Comparison of ENCODE assay signal across 8 cellular contexts in genomic region chr4:124712417-124713212, GRCh38. TPM values are rescaled to one million over a fixed set of nuclear protein-coding genes. Genes with fewer than 3 reads are reported as not detected.
DNase-seq lines count a peak whose midpoint lies in the region; ATAC-seq lines count a peak whose summit lies in the region.

A gene with protein sequence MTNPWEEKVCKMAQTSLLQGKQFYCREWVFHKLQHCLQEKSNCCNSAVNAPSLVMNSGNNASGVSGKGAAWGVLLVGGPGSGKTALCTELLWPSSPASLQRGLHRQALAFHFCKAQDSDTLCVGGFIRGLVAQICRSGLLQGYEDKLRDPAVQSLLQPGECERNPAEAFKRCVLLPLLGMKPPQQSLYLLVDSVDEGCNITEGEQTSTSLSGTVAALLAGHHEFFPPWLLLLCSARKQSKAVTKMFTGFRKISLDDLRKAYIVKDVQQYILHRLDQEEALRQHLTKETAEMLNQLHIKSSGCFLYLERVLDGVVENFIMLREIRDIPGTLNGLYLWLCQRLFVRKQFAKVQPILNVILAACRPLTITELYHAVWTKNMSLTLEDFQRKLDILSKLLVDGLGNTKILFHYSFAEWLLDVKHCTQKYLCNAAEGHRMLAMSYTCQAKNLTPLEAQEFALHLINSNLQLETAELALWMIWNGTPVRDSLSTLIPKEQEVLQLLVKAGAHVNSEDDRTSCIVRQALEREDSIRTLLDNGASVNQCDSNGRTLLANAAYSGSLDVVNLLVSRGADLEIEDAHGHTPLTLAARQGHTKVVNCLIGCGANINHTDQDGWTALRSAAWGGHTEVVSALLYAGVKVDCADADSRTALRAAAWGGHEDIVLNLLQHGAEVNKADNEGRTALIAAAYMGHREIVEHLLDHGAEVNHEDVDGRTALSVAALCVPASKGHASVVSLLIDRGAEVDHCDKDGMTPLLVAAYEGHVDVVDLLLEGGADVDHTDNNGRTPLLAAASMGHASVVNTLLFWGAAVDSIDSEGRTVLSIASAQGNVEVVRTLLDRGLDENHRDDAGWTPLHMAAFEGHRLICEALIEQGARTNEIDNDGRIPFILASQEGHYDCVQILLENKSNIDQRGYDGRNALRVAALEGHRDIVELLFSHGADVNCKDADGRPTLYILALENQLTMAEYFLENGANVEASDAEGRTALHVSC (N-terminal part only) (minus strand): TSS chr4:124712732. CDS start chr4:124710511, 2,221 bp downstream.

- peaks cover 0 to 3% (median 0%) of the 10 kb centered on the region in 7 donors for H3K9me3 Mint-ChIP-seq in CD4-positive, CD25-positive, alpha-beta regulatory T cell
- no peaks in the 10 kb centered on the region for H3K9me3 Mint-ChIP-seq in activated CD8-positive, alpha-beta T cell treated with anti-CD3 and anti-CD28 coated beads, Interleukin-2, amount 10 ng/mL, durations not matched to agents 7 days and 5 days (ENCODE audit: insufficient read depth)
- H3K9me3 Mint-ChIP-seq in effector memory CD8-positive, alpha-beta T cell: peaks cover 0 to 3% of the 10 kb centered on the region in 2 donors

- H3K4me3 ChIP-seq in CD4-positive, CD25-positive, alpha-beta regulatory T cell (ENCODE audit: low read depth, low read length): peak within 1 kb of the TSS; percentile 4

- H3K4me1 Mint-ChIP-seq in CD4-positive, CD25-positive, alpha-beta regulatory T cell: peaks cover 0 to 15% (median 5%) of the 10 kb centered on the region in 4 donors
- H3K4me1 Mint-ChIP-seq in activated CD8-positive, alpha-beta T cell treated with anti-CD3 and anti-CD28 coated beads, Interleukin-2, amount 10 ng/mL, durations not matched to agents 7 days and 5 days (ENCODE audit: low read depth): peaks cover 8% of the 10 kb centered on the region
- H3K4me1 Mint-ChIP-seq in effector memory CD8-positive, alpha-beta T cell (ENCODE audit: low read depth in 2 of 2): peaks cover 4 to 6% of the 10 kb centered on the region in 2 donors

- H3K4me3 Mint-ChIP-seq in CD4-positive, CD25-positive, alpha-beta regulatory T cell: peak within 1 kb of the TSS; percentile 71 to 94 (median 87)
- H3K4me3 Mint-ChIP-seq in activated CD8-positive, alpha-beta T cell treated with anti-CD3 and anti-CD28 coated beads, Interleukin-2, amount 10 ng/mL, durations not matched to agents 7 days and 5 days: peak within 1 kb of the TSS; percentile 79
- H3K4me3 Mint-ChIP-seq in effector memory CD8-positive, alpha-beta T cell: peak within 1 kb of the TSS in 1 of 2 donors; percentile 75

- H3K9me3 ChIP-seq in CD4-positive, CD25-positive, alpha-beta regulatory T cell (ENCODE audit: control insufficient read depth in 2 of 2, low read length in 2 of 2): peaks cover 0 to 3% of the 10 kb centered on the region in 2 experiments

- no peak within 1 kb of the TSS for H3K27ac ChIP-seq in CD4-positive, CD25-positive, alpha-beta regulatory T cell (ENCODE audit: insufficient read depth, low read length, poor library complexity, severe bottlenecking)

- peak within 1 kb of the TSS in 2 of 3 donors; percentile 60 to 92 for H3K27ac Mint-ChIP-seq in CD4-positive, CD25-positive, alpha-beta regulatory T cell
- peak within 1 kb of the TSS; percentile 34 for H3K27ac Mint-ChIP-seq in activated CD8-positive, alpha-beta T cell treated with anti-CD3 and anti-CD28 coated beads, Interleukin-2, amount 10 ng/mL, durations not matched to agents 7 days and 5 days
- peak within 1 kb of the TSS in 1 of 2 donors; percentile 75 for H3K27ac Mint-ChIP-seq in effector memory CD8-positive, alpha-beta T cell

- ATAC-seq in CD4-positive, CD25-positive, alpha-beta regulatory T cell (ENCODE audit: low read depth in 2 of 2): peak; percentile 49 to 62
- ATAC-seq in GM19397 (IDR thresholded peaks at IDR 0.05; ENCODE audit: unreplicated experiment): peak; percentile 75
- peak; percentile 37 for ATAC-seq in HG03558 (IDR thresholded peaks at IDR 0.05; ENCODE audit: extremely low read depth, unreplicated experiment)
- peak; percentile 84 for ATAC-seq in activated CD8-positive, alpha-beta T cell treated with anti-CD3 and anti-CD28 coated beads, Interleukin-2, amount 10 ng/mL, durations not matched to agents 7 days and 5 days
- peak; percentile 74 for ATAC-seq in effector memory CD8-positive, alpha-beta T cell (replicated peaks)

- CTCF ChIA-PET in activated CD8-positive, alpha-beta T cell treated with anti-CD3 and anti-CD28 coated beads, Interleukin-2, amount 10 ng/mL, durations not matched to agents 7 days and 5 days (lab: Charles Lee): no interaction called here

- DNase-seq in CD4-positive, CD25-positive, alpha-beta regulatory T cell: peak; percentile 30 to 82 (median 36)
- DNase-seq in NCI-H748 (lab: John Stamatoyannopoulos, UW; ENCODE audit: unreplicated experiment) (peak; percentile 91), medulla oblongata (ENCODE audit: extremely low spot score) (peak; percentile 88)
- DNase-seq in activated CD8-positive, alpha-beta T cell treated with anti-CD3 and anti-CD28 coated beads, Interleukin-2, amount 10 ng/mL, durations not matched to agents 7 days and 5 days: peak; percentile 67
- peak; percentile 14 to 46 (median 44) for DNase-seq in effector memory CD8-positive, alpha-beta T cell
- peak; percentile 19 to 40 (median 33) for DNase-seq in stimulated activated CD4-positive, alpha-beta T cell treated with anti-CD3 and anti-CD28 coated beads, TNF-alpha, amount 100 ng/mL, for 4 hours (ENCODE audit: low read depth in 3 of 3)

- peaks cover 12% of the 10 kb centered on the region for H3K27me3 ChIP-seq in CD4-positive, CD25-positive, alpha-beta regulatory T cell (ENCODE audit: control insufficient read depth, insufficient read depth, low read length)

- peaks cover 9% of the 10 kb centered on the region for H3K4me1 ChIP-seq in CD4-positive, CD25-positive, alpha-beta regulatory T cell (ENCODE audit: control insufficient read depth, insufficient read depth, low read length, poor library complexity, severe bottlenecking)

- POLR2A ChIA-PET in activated CD8-positive, alpha-beta T cell treated with anti-CD3 and anti-CD28 coated beads, Interleukin-2, amount 10 ng/mL, durations not matched to agents 7 days and 5 days (lab: Charles Lee): no interaction called here

- H3K36me3 ChIP-seq in CD4-positive, CD25-positive, alpha-beta regulatory T cell (ENCODE audit: control insufficient read depth, insufficient read depth, low read length): no peaks in the 10 kb centered on the region

- H3K27me3 Mint-ChIP-seq in CD4-positive, CD25-positive, alpha-beta regulatory T cell: peaks cover 10% of the 10 kb centered on the region
- H3K27me3 Mint-ChIP-seq in activated CD8-positive, alpha-beta T cell treated with anti-CD3 and anti-CD28 coated beads, Interleukin-2, amount 10 ng/mL, durations not matched to agents 7 days and 5 days (ENCODE audit: low read depth): peaks cover 10% of the 10 kb centered on the region
- H3K27me3 Mint-ChIP-seq in effector memory CD8-positive, alpha-beta T cell: peaks cover 5 to 9% of the 10 kb centered on the region in 2 donors

- no peaks in the 10 kb centered on the region for H3K36me3 Mint-ChIP-seq in CD4-positive, CD25-positive, alpha-beta regulatory T cell
- H3K36me3 Mint-ChIP-seq in activated CD8-positive, alpha-beta T cell treated with anti-CD3 and anti-CD28 coated beads, Interleukin-2, amount 10 ng/mL, durations not matched to agents 7 days and 5 days (ENCODE audit: low read depth): no peaks in the 10 kb centered on the region
- H3K36me3 Mint-ChIP-seq in effector memory CD8-positive, alpha-beta T cell (ENCODE audit: insufficient read depth): peaks cover 3% of the 10 kb centered on the region

RNA-seq across cellular contexts. Expression of the gene that starts here (rescaled TPM):
- total RNA-seq in CD4-positive, CD25-positive, alpha-beta regulatory T cell: 0.17 TPM
- polyA plus RNA-seq in CD4-positive, CD25-positive, alpha-beta regulatory T cell: under 1 TPM in 2 of 4 donors, not detected in 2; 0.07 to 0.39 TPM
- total RNA-seq in activated CD8-positive, alpha-beta T cell treated with anti-CD3 and anti-CD28 coated beads, Interleukin-2, amount 10 ng/mL, durations not matched to agents 7 days and 5 days: under 1 TPM; 0.10 to 0.13 TPM

Comparison
In these comparisons a context has a peak if more than half of its experiments do, and no peak if none do; other contexts are left out.
1. Peak in DNase-seq, ATAC-seq and H3K4me3 ChIP-seq in CD4-positive, CD25-positive, alpha-beta regulatory T cell; RNA of the gene not detected or under 1 TPM.
2. Peak in DNase-seq and ATAC-seq in activated CD8-positive, alpha-beta T cell treated with anti-CD3 and anti-CD28 coated beads, Interleukin-2, amount 10 ng/mL, durations not matched to agents 7 days and 5 days; RNA of the gene not detected or under 1 TPM.
3. DNase-seq: peak in every context shown above with its lines; median percentile 91 in NCI-H748; 88 in medulla oblongata; 67 in activated CD8-positive, alpha-beta T cell treated with anti-CD3 and anti-CD28 coated beads, Interleukin-2, amount 10 ng/mL, durations not matched to agents 7 days and 5 days; 44 in effector memory CD8-positive, alpha-beta T cell; 36 in CD4-positive, CD25-positive, alpha-beta regulatory T cell; 33 in stimulated activated CD4-positive, alpha-beta T cell treated with anti-CD3 and anti-CD28 coated beads, TNF-alpha, amount 100 ng/mL, for 4 hours.